ENCODE assay signal across 27 cellular contexts in genomic region chr15:68715111-68715510, GRCh38.
DNase-seq lines count a peak whose midpoint lies in the region; ATAC-seq and TF ChIP-seq lines count a peak whose summit lies in the region.
"Had no signal": no experiment of that assay in that cellular context is flagged by ENCODE, and none has a peak within 500 bp of the region (broad histone marks: within the 10 kb centered on the region; RNA-seq: fewer than 3 reads in every experiment).

No MANE protein-coding gene starts in this region.

- no peaks in the 10 kb centered on the region for H3K9me3 ChIP-seq in RWPE2 (ENCODE audit: severe bottlenecking)
- H3K9me3 ChIP-seq: A549; BLaER1; BLaER1 treated with 17β-estradiol and CSF1 and Interleukin-3, amounts not matched to agents 10 nM and 100 nM; Caco-2 had no signal

- H3K27me3 ChIP-seq in RWPE2 (ENCODE audit: insufficient read depth, poor library complexity, severe bottlenecking) = no peaks in the 10 kb centered on the region
- H3K27me3 ChIP-seq: BE2C; BLaER1; BLaER1 treated with 17β-estradiol and CSF1 and Interleukin-3, amounts not matched to agents 10 nM and 100 nM had no signal

- ATAC-seq in RWPE2 (ENCODE audit: low read depth) = no peak
- no peak for ATAC-seq in GM21737 (IDR thresholded peaks at IDR 0.05; ENCODE audit: unreplicated experiment)
- ATAC-seq: A549; CD8-positive, alpha-beta T cell had no signal

- H3K4me1 ChIP-seq in RWPE2 (ENCODE audit: insufficient read depth, poor library complexity, severe bottlenecking) = no peaks in the 10 kb centered on the region
- H3K4me1 ChIP-seq: A549, BE2C, Caco-2 had no signal

- no peak for TF ChIP-seq CTCF in RWPE2 (IDR thresholded peaks at IDR 0.05; ENCODE audit: poor library complexity, severe bottlenecking)

- peak; percentile 65 for DNase-seq in RWPE2 (ENCODE audit: low spot score)
- DNase-seq: 8988T; ACHN; AML-193; BE2C; C1 segment of cervical spinal cord; Caco-2; Calu3; CD4-positive, alpha-beta memory T cell; CD4-positive, alpha-beta T cell; CD4-positive, CD25-positive, alpha-beta regulatory T cell; CD8-positive, alpha-beta memory T cell; CD8-positive, alpha-beta T cell; COR-L47; DMS 273 treated with DMSO at 0.1 percent for 48 hours; DMS153; DMS53; DMS79; DMS79 treated with DMSO at 0.1 percent for 48 hours; DND-41; EL had no signal

- H3K4me3 ChIP-seq in RWPE2 (ENCODE audit: severe bottlenecking) = no peak overlapping the region
- H3K4me3 ChIP-seq: A549; BLaER1; BLaER1 treated with 17β-estradiol and CSF1 and Interleukin-3, amounts not matched to agents 10 nM and 100 nM had no signal

- H3K27ac ChIP-seq in RWPE2 (ENCODE audit: poor library complexity, severe bottlenecking) = no peak overlapping the region
- H3K27ac ChIP-seq: 22Rv1; A549; BLaER1; BLaER1 treated with 17β-estradiol and CSF1 and Interleukin-3, amounts not matched to agents 10 nM and 100 nM; C4-2B had no signal

- no peaks in the 10 kb centered on the region for H3K36me3 ChIP-seq in RWPE2 (ENCODE audit: low read depth)
- H3K36me3 ChIP-seq: BE2C had no signal
